Comparison of ENCODE assay signal across 24 cellular contexts in genomic region chr3:71958533-71958932, GRCh38.
DNase-seq lines count a peak whose midpoint lies in the region; ATAC-seq and TF ChIP-seq lines count a peak whose summit lies in the region.
"Had no signal": no experiment of that assay in that cellular context is flagged by ENCODE, and none has a peak within 500 bp of the region (broad histone marks: within the 10 kb centered on the region; RNA-seq: fewer than 3 reads in every experiment).

No MANE protein-coding gene starts in this region.

- H3K4me1 Mint-ChIP-seq in activated CD4-positive, alpha-beta T cell treated with anti-CD3 and anti-CD28 coated beads for 36 hours, result peaks cover 37% of the 10 kb centered on the region
- no peaks in the 10 kb centered on the region for H3K4me1 Mint-ChIP-seq in natural killer cell treated with Interleukin-12 subunit alpha and Interleukin-12 subunit beta and Interleukin-15 and Interleukin-18, amount 100 ng/mL, for 72 hours (ENCODE audit: low read depth in 2 of 2)
- no peaks in the 10 kb centered on the region for H3K4me1 Mint-ChIP-seq in natural killer cell
- peaks cover 27% of the 10 kb centered on the region for H3K4me1 Mint-ChIP-seq in stimulated activated naive CD8-positive, alpha-beta T cell treated with anti-CD3 and anti-CD28 coated beads, Interleukin-15, amount 100 ng/mL, for 72 hours

- intact Hi-C loops in activated CD4-positive, alpha-beta T cell treated with anti-CD3 and anti-CD28 coated beads for 36 hours (cut with DNase I, micrococcal nuclease), result loop anchor here (5.0 to 10.0 kb wide), 3 partner anchors 179 to 376 kb away; no protein-coding TSS in a partner anchor
- intact Hi-C loops in natural killer cell (cut with micrococcal nuclease), result no loop called here

- TF ChIP-seq CTCF in natural killer cell (IDR thresholded peaks at IDR 0.05), result no peak

- CTCF ChIA-PET in activated CD4-positive, alpha-beta T cell treated with anti-CD3 and anti-CD28 coated beads for 36 hours (lab: Charles Lee), result interaction anchor here (1.2 to 1.8 kb wide), 2 partner anchors 19 to 27 kb away, joined by 3 to 8 read pairs; no protein-coding TSS in a partner anchor

- no peaks in the 10 kb centered on the region for H3K36me3 Mint-ChIP-seq in activated CD4-positive, alpha-beta T cell treated with anti-CD3 and anti-CD28 coated beads for 36 hours (ENCODE audit: low read depth)
- no peaks in the 10 kb centered on the region for H3K36me3 Mint-ChIP-seq in natural killer cell treated with Interleukin-12 subunit alpha and Interleukin-12 subunit beta and Interleukin-15 and Interleukin-18, amount 100 ng/mL, for 72 hours
- no peaks in the 10 kb centered on the region for H3K36me3 Mint-ChIP-seq in natural killer cell
- H3K36me3 Mint-ChIP-seq: CD14-positive monocyte had no signal

- peak; percentile 46 for DNase-seq in activated CD4-positive, alpha-beta T cell treated with anti-CD3 and anti-CD28 coated beads for 36 hours
- no peak for DNase-seq in activated CD4-positive, alpha-beta T cell treated with anti-CD3 and anti-CD28 coated beads, Interleukin-2, amount 50 U/mL, for 4 hours
- DNase-seq in natural killer cell treated with Interleukin-12 subunit alpha and Interleukin-12 subunit beta and Interleukin-15 and Interleukin-18, amount 100 ng/mL, for 72 hours (ENCODE audit: low spot score), result no peak
- no peak for DNase-seq in natural killer cell
- no peak for DNase-seq in stimulated activated naive CD8-positive, alpha-beta T cell treated with anti-CD3 and anti-CD28 coated beads, Interleukin-15, amount 100 ng/mL, for 72 hours
- DNase-seq in T-helper 9 cell, result no peak
- DNase-seq in retina, result no peak
- DNase-seq: 8988T; activated gamma-delta T cell; Caco-2; effector memory CD4-positive, alpha-beta T cell; IMR-90; left colon; mucosa of descending colon; NCI-H1694; NCI-H446; NCI-H748 treated with DMSO at 0.1 percent for 48 hours; nephron progenitor cell; Peyer's patch; SHP77 treated with DMSO at 0.1 percent for 48 hours; stimulated activated naive CD4-positive, alpha-beta T cell; upper lobe of right lung had no signal

- POLR2A ChIA-PET in activated CD4-positive, alpha-beta T cell treated with anti-CD3 and anti-CD28 coated beads for 36 hours (lab: Charles Lee), result no interaction called here

- H3K27ac Mint-ChIP-seq in activated CD4-positive, alpha-beta T cell treated with anti-CD3 and anti-CD28 coated beads for 36 hours, result peak overlapping the region; percentile 41
- no peak overlapping the region for H3K27ac Mint-ChIP-seq in natural killer cell treated with Interleukin-12 subunit alpha and Interleukin-12 subunit beta and Interleukin-15 and Interleukin-18, amount 100 ng/mL, for 72 hours
- H3K27ac Mint-ChIP-seq in natural killer cell, result no peak overlapping the region
- H3K27ac Mint-ChIP-seq in stimulated activated naive CD8-positive, alpha-beta T cell treated with anti-CD3 and anti-CD28 coated beads, Interleukin-15, amount 100 ng/mL, for 72 hours, result no peak overlapping the region
- H3K27ac Mint-ChIP-seq: nephron progenitor cell had no signal

- peaks cover 4% of the 10 kb centered on the region for H3K27me3 Mint-ChIP-seq in activated CD4-positive, alpha-beta T cell treated with anti-CD3 and anti-CD28 coated beads for 36 hours
- peaks cover 13 to 20% of the 10 kb centered on the region in 2 donors for H3K27me3 Mint-ChIP-seq in natural killer cell treated with Interleukin-12 subunit alpha and Interleukin-12 subunit beta and Interleukin-15 and Interleukin-18, amount 100 ng/mL, for 72 hours
- H3K27me3 Mint-ChIP-seq in natural killer cell (ENCODE audit: low read depth in 2 of 2), result peaks cover 14 to 29% of the 10 kb centered on the region in 2 donors
- peaks cover 19% of the 10 kb centered on the region for H3K27me3 Mint-ChIP-seq in stimulated activated naive CD8-positive, alpha-beta T cell treated with anti-CD3 and anti-CD28 coated beads, Interleukin-15, amount 100 ng/mL, for 72 hours

- no peak overlapping the region for H3K4me3 Mint-ChIP-seq in activated CD4-positive, alpha-beta T cell treated with anti-CD3 and anti-CD28 coated beads for 36 hours
- H3K4me3 Mint-ChIP-seq in natural killer cell treated with Interleukin-12 subunit alpha and Interleukin-12 subunit beta and Interleukin-15 and Interleukin-18, amount 100 ng/mL, for 72 hours, result peak overlapping the region; percentile 5
- H3K4me3 Mint-ChIP-seq in natural killer cell, result no peak overlapping the region
- H3K4me3 Mint-ChIP-seq in stimulated activated naive CD8-positive, alpha-beta T cell treated with anti-CD3 and anti-CD28 coated beads, Interleukin-15, amount 100 ng/mL, for 72 hours, result no peak overlapping the region
- H3K4me3 Mint-ChIP-seq: CD14-positive monocyte, nephron progenitor cell had no signal

- H3K9me3 Mint-ChIP-seq in activated CD4-positive, alpha-beta T cell treated with anti-CD3 and anti-CD28 coated beads for 36 hours (ENCODE audit: low read depth), result no peaks in the 10 kb centered on the region
- no peaks in the 10 kb centered on the region for H3K9me3 Mint-ChIP-seq in natural killer cell treated with Interleukin-12 subunit alpha and Interleukin-12 subunit beta and Interleukin-15 and Interleukin-18, amount 100 ng/mL, for 72 hours
- H3K9me3 Mint-ChIP-seq in natural killer cell, result no peaks in the 10 kb centered on the region
- no peaks in the 10 kb centered on the region for H3K9me3 Mint-ChIP-seq in stimulated activated naive CD8-positive, alpha-beta T cell treated with anti-CD3 and anti-CD28 coated beads, Interleukin-15, amount 100 ng/mL, for 72 hours
- H3K9me3 Mint-ChIP-seq: nephron progenitor cell had no signal

- peak; percentile 79 for ATAC-seq in activated CD4-positive, alpha-beta T cell treated with anti-CD3 and anti-CD28 coated beads for 36 hours
- no peak for ATAC-seq in natural killer cell treated with Interleukin-12 subunit alpha and Interleukin-12 subunit beta and Interleukin-15 and Interleukin-18, amount 100 ng/mL, for 72 hours
- no peak for ATAC-seq in natural killer cell
- peak; percentile 56 for ATAC-seq in HG02870 (IDR thresholded peaks at IDR 0.05; ENCODE audit: unreplicated experiment)
- peak; percentile 35 for ATAC-seq in stimulated activated naive CD8-positive, alpha-beta T cell treated with anti-CD3 and anti-CD28 coated beads, Interleukin-15, amount 100 ng/mL, for 72 hours
- ATAC-seq: left colon, mucosa of descending colon, upper lobe of right lung had no signal

Comparison
In these comparisons a context has a peak if more than half of its experiments do, and no peak if none do; other contexts are left out.
1. ATAC-seq: peak in activated CD4-positive, alpha-beta T cell treated with anti-CD3 and anti-CD28 coated beads for 36 hours (single experiment), HG02870 (single experiment) and stimulated activated naive CD8-positive, alpha-beta T cell treated with anti-CD3 and anti-CD28 coated beads, Interleukin-15, amount 100 ng/mL, for 72 hours (single experiment); none in natural killer cell treated with Interleukin-12 subunit alpha and Interleukin-12 subunit beta and Interleukin-15 and Interleukin-18, amount 100 ng/mL, for 72 hours (0 of 2) and natural killer cell (0 of 3).